Comparison of ENCODE assay signal across 10 cellular contexts in genomic region chr19:14088634-14089411, GRCh38. TPM values are rescaled to one million over a fixed set of nuclear protein-coding genes. Genes with fewer than 3 reads are reported as not detected.
A peak's percentile ranks its signal among the peaks of the same experiment; 100 is the strongest.
DNase-seq lines count a peak whose midpoint lies in the region; ATAC-seq and TF ChIP-seq lines count a peak whose summit lies in the region.
"Had no signal": no experiment of that assay in that cellular context is flagged by ENCODE, and none has a peak within 500 bp of the region (broad histone marks: within the 10 kb centered on the region; RNA-seq: fewer than 3 reads in every experiment).

No MANE protein-coding gene starts in this region.

- 76% methylated on average over 27 to 30 of the region's 30 CpGs for WGBS in testis, 2 donors

- no peak for DNase-seq in activated naive CD4-positive, alpha-beta T cell treated with anti-CD3 and anti-CD28 coated beads, Interleukin-2, amount 50 U/mL, for 16 hours
- no peak for DNase-seq in activated T-helper 1 cell treated with anti-CD3 and anti-CD28 coated beads, Interleukin-12 subunit alpha, Interleukin-12 subunit beta, Interleukin-2, Interleukin-4 antibody, amounts not matched to agents 30 ng/mL and 10 ng/mL and 1 ng/mL, durations not matched to agents 14 hours and 24 hours and 36 hours (ENCODE audit: low spot score)
- no peak for DNase-seq in testis
- DNase-seq in hepatic stellate cell (ENCODE audit: low spot score), result no peak
- DNase-seq in ACHN, result no peak
- DNase-seq: effector CD8-positive, alpha-beta T cell had no signal

- no peaks in the 10 kb centered on the region for H3K9me3 Mint-ChIP-seq in activated naive CD4-positive, alpha-beta T cell treated with anti-CD3 and anti-CD28 coated beads, Interleukin-2, amount 50 U/mL, for 24 hours
- H3K9me3 Mint-ChIP-seq in activated T-helper 1 cell treated with anti-CD3 and anti-CD28 coated beads, Interleukin-12 subunit alpha, Interleukin-12 subunit beta, Interleukin-2, Interleukin-4 antibody, amounts not matched to agents 30 ng/mL and 10 ng/mL and 1 ng/mL, durations not matched to agents 14 hours and 24 hours and 36 hours, result peaks cover 7% of the 10 kb centered on the region

- in situ Hi-C loops in ACHN (cut with HindIII; ENCODE audit: low pct_ligation_motif_present, low pct_unique_long_range_greater_than_20kb, low sequenced_read_pairs), result no loop called here

- TF ChIP-seq POLR2A in testis (IDR thresholded peaks at IDR 0.05), result no peak

- intact Hi-C loops in activated T-helper 1 cell treated with anti-CD3 and anti-CD28 coated beads, Interleukin-12 subunit alpha, Interleukin-12 subunit beta, Interleukin-2, Interleukin-4 antibody, amounts not matched to agents 30 ng/mL and 10 ng/mL and 1 ng/mL, durations not matched to agents 14 hours and 24 hours and 36 hours (cut with micrococcal nuclease), result no loop called here
- intact Hi-C loops in testis (cut with DNase I; ENCODE audit: low total_unique reads), result no loop called here

- H3K27ac ChIP-seq in iPS-20b (ENCODE audit: low read length) (no peak overlapping the region), testis (peak overlapping the region in 1 of 2 donors; percentile 56)

- ATAC-seq in GM19023 (IDR thresholded peaks at IDR 0.05; ENCODE audit: unreplicated experiment), result no peak

- H3K36me3 Mint-ChIP-seq in activated naive CD4-positive, alpha-beta T cell treated with anti-CD3 and anti-CD28 coated beads, Interleukin-2, amount 50 U/mL, for 24 hours, result peaks cover 3% of the 10 kb centered on the region
- H3K36me3 Mint-ChIP-seq in activated T-helper 1 cell treated with anti-CD3 and anti-CD28 coated beads, Interleukin-12 subunit alpha, Interleukin-12 subunit beta, Interleukin-2, Interleukin-4 antibody, amounts not matched to agents 30 ng/mL and 10 ng/mL and 1 ng/mL, durations not matched to agents 14 hours and 24 hours and 36 hours (ENCODE audit: low read depth), result peaks cover 30% of the 10 kb centered on the region

- H3K4me1 ChIP-seq in iPS-20b (ENCODE audit: insufficient read depth, low read length) (no peaks in the 10 kb centered on the region; the same call in 1 of the 2 replicates), testis (peaks cover 12% of the 10 kb centered on the region)

- peaks cover 25% of the 10 kb centered on the region for H3K27me3 ChIP-seq in iPS-20b (ENCODE audit: insufficient read depth, low read length)
- no peaks in the 10 kb centered on the region for H3K27me3 ChIP-seq in testis

- H3K36me3 ChIP-seq in iPS-20b (ENCODE audit: insufficient read depth, low read depth, low read length) (peaks cover 16% of the 10 kb centered on the region), testis (ENCODE audit: low read depth, missing control alignments) (no peaks in the 10 kb centered on the region)

- H3K27ac Mint-ChIP-seq in activated naive CD4-positive, alpha-beta T cell treated with anti-CD3 and anti-CD28 coated beads, Interleukin-2, amount 50 U/mL, for 24 hours, result peak overlapping the region; percentile 79
- H3K27ac Mint-ChIP-seq in activated T-helper 1 cell treated with anti-CD3 and anti-CD28 coated beads, Interleukin-12 subunit alpha, Interleukin-12 subunit beta, Interleukin-2, Interleukin-4 antibody, amounts not matched to agents 30 ng/mL and 10 ng/mL and 1 ng/mL, durations not matched to agents 14 hours and 24 hours and 36 hours, result peak overlapping the region; percentile 87

- peaks cover 5% of the 10 kb centered on the region; the same call in 1 of the 2 replicates for H3K9me3 ChIP-seq in iPS-20b (ENCODE audit: insufficient read depth, low read depth, low read length)
- H3K9me3 ChIP-seq in testis, result no peaks in the 10 kb centered on the region

- H3K4me1 Mint-ChIP-seq in activated naive CD4-positive, alpha-beta T cell treated with anti-CD3 and anti-CD28 coated beads, Interleukin-2, amount 50 U/mL, for 24 hours, result peaks cover 20% of the 10 kb centered on the region
- peaks cover 16% of the 10 kb centered on the region for H3K4me1 Mint-ChIP-seq in activated T-helper 1 cell treated with anti-CD3 and anti-CD28 coated beads, Interleukin-12 subunit alpha, Interleukin-12 subunit beta, Interleukin-2, Interleukin-4 antibody, amounts not matched to agents 30 ng/mL and 10 ng/mL and 1 ng/mL, durations not matched to agents 14 hours and 24 hours and 36 hours (ENCODE audit: low read depth)

- peak overlapping the region; percentile 93 for H3K4me3 Mint-ChIP-seq in activated naive CD4-positive, alpha-beta T cell treated with anti-CD3 and anti-CD28 coated beads, Interleukin-2, amount 50 U/mL, for 24 hours
- peak overlapping the region; percentile 85 for H3K4me3 Mint-ChIP-seq in activated T-helper 1 cell treated with anti-CD3 and anti-CD28 coated beads, Interleukin-12 subunit alpha, Interleukin-12 subunit beta, Interleukin-2, Interleukin-4 antibody, amounts not matched to agents 30 ng/mL and 10 ng/mL and 1 ng/mL, durations not matched to agents 14 hours and 24 hours and 36 hours

- no peak for TF ChIP-seq CTCF in testis (IDR thresholded peaks at IDR 0.05)

- no peaks in the 10 kb centered on the region for H3K27me3 Mint-ChIP-seq in activated naive CD4-positive, alpha-beta T cell treated with anti-CD3 and anti-CD28 coated beads, Interleukin-2, amount 50 U/mL, for 24 hours
- H3K27me3 Mint-ChIP-seq in activated T-helper 1 cell treated with anti-CD3 and anti-CD28 coated beads, Interleukin-12 subunit alpha, Interleukin-12 subunit beta, Interleukin-2, Interleukin-4 antibody, amounts not matched to agents 30 ng/mL and 10 ng/mL and 1 ng/mL, durations not matched to agents 14 hours and 24 hours and 36 hours (ENCODE audit: insufficient read depth), result no peaks in the 10 kb centered on the region

- H3K4me3 ChIP-seq in iPS-20b (ENCODE audit: low read length) (peak overlapping the region; percentile 60), testis (peak overlapping the region; percentile 25 to 71)

- peak overlapping the region; percentile 10; the same call in 1 of the 2 replicates for H3K9ac ChIP-seq in iPS-20b (ENCODE audit: low read depth, low read length)

RNA-seq across cellular contexts. Expression of gene SAMD1, which starts 1.7 kb away (rescaled TPM):
- 130 TPM in 2 replicates for total RNA-seq in activated T-helper 1 cell treated with anti-CD3 and anti-CD28 coated beads, Interleukin-12 subunit alpha, Interleukin-12 subunit beta, Interleukin-2, Interleukin-4 antibody, amounts not matched to agents 30 ng/mL and 10 ng/mL and 1 ng/mL, durations not matched to agents 14 hours and 24 hours and 36 hours
- 10 to 100 TPM; 50.6 to 72.9 TPM for total RNA-seq in testis
- 34.0 TPM for polyA plus RNA-seq in testis (ENCODE audit: insufficient read depth, low read depth, low replicate concordance)

RNA-seq across cellular contexts. Expression of gene C19orf67, which starts 3.2 kb away (rescaled TPM):
- 0.67 and 1.1 TPM in 2 replicates for total RNA-seq in activated T-helper 1 cell treated with anti-CD3 and anti-CD28 coated beads, Interleukin-12 subunit alpha, Interleukin-12 subunit beta, Interleukin-2, Interleukin-4 antibody, amounts not matched to agents 30 ng/mL and 10 ng/mL and 1 ng/mL, durations not matched to agents 14 hours and 24 hours and 36 hours
- 10 to 100 TPM in 1 of 2 donors, 1 to 10 TPM in 1; 5.0 to 12.7 TPM for total RNA-seq in testis
- 12.6 TPM for polyA plus RNA-seq in testis (ENCODE audit: insufficient read depth, low read depth, low replicate concordance)
- total RNA-seq: RPMI7951 had no signal

RNA-seq across cellular contexts. Expression of gene MISP3, which starts 16.2 kb away (rescaled TPM):
- total RNA-seq in activated T-helper 1 cell treated with anti-CD3 and anti-CD28 coated beads, Interleukin-12 subunit alpha, Interleukin-12 subunit beta, Interleukin-2, Interleukin-4 antibody, amounts not matched to agents 30 ng/mL and 10 ng/mL and 1 ng/mL, durations not matched to agents 14 hours and 24 hours and 36 hours, result 2.3 TPM in 2 replicates
- total RNA-seq in testis, result 1 to 10 TPM; 4.2 to 7.2 TPM
- 0.76 TPM for polyA plus RNA-seq in testis (ENCODE audit: insufficient read depth, low read depth, low replicate concordance)

RNA-seq across cellular contexts. Expression of gene PALM3, which starts 26.9 kb away (rescaled TPM):
- total RNA-seq in activated T-helper 1 cell treated with anti-CD3 and anti-CD28 coated beads, Interleukin-12 subunit alpha, Interleukin-12 subunit beta, Interleukin-2, Interleukin-4 antibody, amounts not matched to agents 30 ng/mL and 10 ng/mL and 1 ng/mL, durations not matched to agents 14 hours and 24 hours and 36 hours, result 0.65 TPM in 1 of 2 replicates, not detected in the other
- total RNA-seq in testis, result 10 to 100 TPM; 21.3 to 34.6 TPM
- 18.4 TPM for polyA plus RNA-seq in testis (ENCODE audit: insufficient read depth, low read depth, low replicate concordance)

RNA-seq across cellular contexts. Expression of gene PRKACA, which starts 28.7 kb away (rescaled TPM):
- total RNA-seq in activated T-helper 1 cell treated with anti-CD3 and anti-CD28 coated beads, Interleukin-12 subunit alpha, Interleukin-12 subunit beta, Interleukin-2, Interleukin-4 antibody, amounts not matched to agents 30 ng/mL and 10 ng/mL and 1 ng/mL, durations not matched to agents 14 hours and 24 hours and 36 hours, result 58.6 and 63.7 TPM in 2 replicates
- total RNA-seq in testis, result 100 to 1,000 TPM; 114 to 116 TPM
- 203 TPM for polyA plus RNA-seq in testis (ENCODE audit: insufficient read depth, low read depth, low replicate concordance)
